Comparison of ENCODE assay signal across 24 cellular contexts in genomic region chr12:91551927-91552326, GRCh38.
DNase-seq lines count a peak whose midpoint lies in the region; ATAC-seq and TF ChIP-seq lines count a peak whose summit lies in the region.
"Had no signal": no experiment of that assay in that cellular context is flagged by ENCODE, and none has a peak within 500 bp of the region (broad histone marks: within the 10 kb centered on the region; RNA-seq: fewer than 3 reads in every experiment).

No MANE protein-coding gene starts in this region.

- no peak for TF ChIP-seq EP300 in gastroesophageal sphincter (IDR thresholded peaks at IDR 0.05)

- no peak for TF ChIP-seq POLR2A in gastroesophageal sphincter (IDR thresholded peaks at IDR 0.05)

- no peaks in the 10 kb centered on the region for H3K4me1 ChIP-seq in tibial artery
- H3K4me1 ChIP-seq in gastroesophageal sphincter = no peaks in the 10 kb centered on the region
- H3K4me1 ChIP-seq: body of pancreas had no signal

- peak overlapping the region in 1 of 2 donors; percentile 24 for H3K27ac Mint-ChIP-seq in stimulated activated naive CD8-positive, alpha-beta T cell treated with anti-CD3 and anti-CD28 coated beads, Interleukin-15, amount 100 ng/mL, for 72 hours
- H3K27ac Mint-ChIP-seq: activated CD4-positive, alpha-beta T cell treated with anti-CD3 and anti-CD28 coated beads for 36 hours; activated naive CD8-positive, alpha-beta T cell treated with anti-CD3 and anti-CD28 coated beads, Interleukin-2, amount 50 U/mL, for 24 hours; CD4-positive, alpha-beta memory T cell; naive thymus-derived CD4-positive, alpha-beta T cell; T-helper 1 cell treated with Interleukin-12 subunit alpha and Interleukin-12 subunit beta and Interleukin-4 antibody, amounts not matched to agents 30 μg/mL and 1 μg/mL, for 36 hours had no signal

- DNase-seq in Jurkat, Clone E6-1 (ENCODE audit: low read depth, low spot score) = peak; percentile 17
- DNase-seq in NOMO-1 treated with DMSO at 0.1 percent for 48 hours (lab: John Stamatoyannopoulos, UW; ENCODE audit: unreplicated experiment) (peak; percentile 94), globus pallidus (ENCODE audit: low spot score) (peak; percentile 45), tibial artery (peak; percentile 53 to 64)
- DNase-seq in stimulated activated naive CD8-positive, alpha-beta T cell treated with anti-CD3 and anti-CD28 coated beads, Interleukin-15, amount 100 ng/mL, for 72 hours = no peak
- DNase-seq: activated CD4-positive, alpha-beta T cell treated with anti-CD3 and anti-CD28 coated beads for 36 hours; activated gamma-delta T cell; activated naive CD8-positive, alpha-beta T cell treated with anti-CD3 and anti-CD28 coated beads, Interleukin-2, amount 50 U/mL, for 24 hours; CD4-positive, alpha-beta memory T cell; kidney glomerular epithelial cell; mesendoderm; NCI-H1105 treated with DMSO at 0.1 percent for 48 hours; NCI-H2029 treated with DMSO at 0.1 percent for 48 hours; retina; stimulated activated CD4-positive, alpha-beta T cell treated with anti-CD3 and anti-CD28 coated beads, Interleukin-12 subunit alpha, Interleukin-12 subunit beta, amount 100 ng/mL, for 4 hours; stimulated activated naive CD4-positive, alpha-beta T cell treated with Interleukin-2 at 50 U/mL for 16 hours had no signal

- peaks cover 0 to 21% of the 10 kb centered on the region in 2 donors for H3K9me3 Mint-ChIP-seq in stimulated activated naive CD8-positive, alpha-beta T cell treated with anti-CD3 and anti-CD28 coated beads, Interleukin-15, amount 100 ng/mL, for 72 hours
- H3K9me3 Mint-ChIP-seq: T-helper 1 cell treated with Interleukin-12 subunit alpha and Interleukin-12 subunit beta and Interleukin-4 antibody, amounts not matched to agents 30 μg/mL and 1 μg/mL, for 36 hours had no signal

- H3K9me3 ChIP-seq in tibial artery (no peaks in the 10 kb centered on the region), gastroesophageal sphincter (no peaks in the 10 kb centered on the region)
- H3K9me3 ChIP-seq: body of pancreas had no signal

- H3K4me3 ChIP-seq in Jurkat, Clone E6-1 (ENCODE audit: low read length) = no peak overlapping the region
- H3K4me3 ChIP-seq in tibial artery = no peak overlapping the region
- no peak overlapping the region for H3K4me3 ChIP-seq in gastroesophageal sphincter
- H3K4me3 ChIP-seq: body of pancreas, SK-N-MC had no signal

- no peak overlapping the region for H3K4me3 Mint-ChIP-seq in stimulated activated naive CD8-positive, alpha-beta T cell treated with anti-CD3 and anti-CD28 coated beads, Interleukin-15, amount 100 ng/mL, for 72 hours
- H3K4me3 Mint-ChIP-seq: activated CD4-positive, alpha-beta T cell treated with anti-CD3 and anti-CD28 coated beads for 36 hours; activated naive CD8-positive, alpha-beta T cell treated with anti-CD3 and anti-CD28 coated beads, Interleukin-2, amount 50 U/mL, for 24 hours; CD4-positive, alpha-beta memory T cell; naive thymus-derived CD4-positive, alpha-beta T cell; T-helper 1 cell treated with Interleukin-12 subunit alpha and Interleukin-12 subunit beta and Interleukin-4 antibody, amounts not matched to agents 30 μg/mL and 1 μg/mL, for 36 hours had no signal

- H3K36me3 ChIP-seq in tibial artery (no peaks in the 10 kb centered on the region), gastroesophageal sphincter (no peaks in the 10 kb centered on the region)

- H3K27me3 ChIP-seq in tibial artery = no peaks in the 10 kb centered on the region
- no peaks in the 10 kb centered on the region for H3K27me3 ChIP-seq in gastroesophageal sphincter
- H3K27me3 ChIP-seq: body of pancreas had no signal

- no peak for TF ChIP-seq CTCF in tibial artery (IDR thresholded peaks at IDR 0.05)
- TF ChIP-seq CTCF in gastroesophageal sphincter (IDR thresholded peaks at IDR 0.05) = no peak

- 80 to 90% methylated on average over 1 to 8 of the region's 8 CpGs for WGBS in gastroesophageal sphincter (ENCODE audit: low coverage in 1 of 2), 2 donors

- no peak overlapping the region for H3K27ac ChIP-seq in tibial artery
- no peak overlapping the region for H3K27ac ChIP-seq in gastroesophageal sphincter
- H3K27ac ChIP-seq: body of pancreas, epithelial cell of prostate, SK-N-MC had no signal

- peaks cover 8% of the 10 kb centered on the region for H3K4me1 Mint-ChIP-seq in stimulated activated naive CD8-positive, alpha-beta T cell treated with anti-CD3 and anti-CD28 coated beads, Interleukin-15, amount 100 ng/mL, for 72 hours
- H3K4me1 Mint-ChIP-seq: activated CD4-positive, alpha-beta T cell treated with anti-CD3 and anti-CD28 coated beads for 36 hours; activated naive CD8-positive, alpha-beta T cell treated with anti-CD3 and anti-CD28 coated beads, Interleukin-2, amount 50 U/mL, for 24 hours; CD4-positive, alpha-beta memory T cell had no signal

- intact Hi-C loops in tibial artery (cut with DNase I; ENCODE audit: low total_unique reads) = no loop called here

- no peak for ATAC-seq in stimulated activated naive CD8-positive, alpha-beta T cell treated with anti-CD3 and anti-CD28 coated beads, Interleukin-15, amount 100 ng/mL, for 72 hours
- no peak for ATAC-seq in gastroesophageal sphincter
- no peak for ATAC-seq in GM21526 (IDR thresholded peaks at IDR 0.05; ENCODE audit: low FRiP score, unreplicated experiment)
- ATAC-seq: activated CD4-positive, alpha-beta T cell treated with anti-CD3 and anti-CD28 coated beads for 36 hours; activated naive CD8-positive, alpha-beta T cell treated with anti-CD3 and anti-CD28 coated beads, Interleukin-2, amount 50 U/mL, for 24 hours; body of pancreas; naive thymus-derived CD4-positive, alpha-beta T cell; Panc1 had no signal

- H3K27me3 Mint-ChIP-seq in stimulated activated naive CD8-positive, alpha-beta T cell treated with anti-CD3 and anti-CD28 coated beads, Interleukin-15, amount 100 ng/mL, for 72 hours = no peaks in the 10 kb centered on the region
- H3K27me3 Mint-ChIP-seq: activated CD4-positive, alpha-beta T cell treated with anti-CD3 and anti-CD28 coated beads for 36 hours had no signal

Comparison
In these comparisons a context has a peak if more than half of its experiments do, and no peak if none do; other contexts are left out.
1. DNase-seq: peak in Jurkat, Clone E6-1 (single experiment), NOMO-1 treated with DMSO at 0.1 percent for 48 hours (single experiment), globus pallidus (single experiment) and tibial artery (2 of 2); none in stimulated activated naive CD8-positive, alpha-beta T cell treated with anti-CD3 and anti-CD28 coated beads, Interleukin-15, amount 100 ng/mL, for 72 hours (0 of 2).